Comparison of ENCODE assay signal across 9 cellular contexts in genomic region chr11:5280582-5281102, GRCh38. TPM values are rescaled to one million over a fixed set of nuclear protein-coding genes. Genes with fewer than 3 reads are reported as not detected.
DNase-seq lines count a peak whose midpoint lies in the region; ATAC-seq and TF ChIP-seq lines count a peak whose summit lies in the region.
"Had no signal": no experiment of that assay in that cellular context is flagged by ENCODE, and none has a peak within 500 bp of the region (broad histone marks: within the 10 kb centered on the region; RNA-seq: fewer than 3 reads in every experiment).

No MANE protein-coding gene starts in this region.

- no peak overlapping the region for H2AFZ ChIP-seq in smooth muscle cell (ENCODE audit: low read depth)

- TF ChIP-seq CTCF in smooth muscle cell (IDR thresholded peaks at IDR 0.05; ENCODE audit: borderline replicate concordance, insufficient read depth, poor library complexity, severe bottlenecking) = no peak

- 39% methylated on average over 3 of the region's 3 CpGs for WGBS in smooth muscle cell (ENCODE audit: low lambda C conversion rate)

- no peak overlapping the region for H3K4me2 ChIP-seq in smooth muscle cell

- H3K4me3 ChIP-seq in smooth muscle cell = no peak overlapping the region

- no peaks in the 10 kb centered on the region for H3K27me3 ChIP-seq in smooth muscle cell (ENCODE audit: low read depth)

- H3K36me3 Mint-ChIP-seq in activated CD8-positive, alpha-beta memory T cell treated with anti-CD3 and anti-CD28 coated beads, Interleukin-2, amount 10 ng/mL, durations not matched to agents 7 days and 5 days = no peaks in the 10 kb centered on the region
- no peaks in the 10 kb centered on the region for H3K36me3 Mint-ChIP-seq in stimulated activated memory B cell treated with anti-CD40 and anti-IgM and Interleukin-4, amounts not matched to agents 10 μg/mL and 1 μg/mL and 100 μg/mL, for 72 hours
- H3K36me3 Mint-ChIP-seq: brain had no signal

- H3K36me3 ChIP-seq in smooth muscle cell (ENCODE audit: low read depth) = no peaks in the 10 kb centered on the region

- H3K4me3 Mint-ChIP-seq in activated CD8-positive, alpha-beta memory T cell treated with anti-CD3 and anti-CD28 coated beads, Interleukin-2, amount 10 ng/mL, durations not matched to agents 7 days and 5 days = no peak overlapping the region
- H3K4me3 Mint-ChIP-seq in stimulated activated memory B cell treated with anti-CD40 and anti-IgM and Interleukin-4, amounts not matched to agents 10 μg/mL and 1 μg/mL and 100 μg/mL, for 72 hours = no peak overlapping the region
- H3K4me3 Mint-ChIP-seq: brain had no signal

- H3K27ac Mint-ChIP-seq in activated CD8-positive, alpha-beta memory T cell treated with anti-CD3 and anti-CD28 coated beads, Interleukin-2, amount 10 ng/mL, durations not matched to agents 7 days and 5 days = no peak overlapping the region
- no peak overlapping the region for H3K27ac Mint-ChIP-seq in stimulated activated memory B cell treated with anti-CD40 and anti-IgM and Interleukin-4, amounts not matched to agents 10 μg/mL and 1 μg/mL and 100 μg/mL, for 72 hours

- no peaks in the 10 kb centered on the region for H3K79me2 ChIP-seq in smooth muscle cell (ENCODE audit: low read depth)

- no peaks in the 10 kb centered on the region for H4K20me1 ChIP-seq in smooth muscle cell (ENCODE audit: low read depth)

- peaks cover 11% of the 10 kb centered on the region for H3K4me1 Mint-ChIP-seq in activated CD8-positive, alpha-beta memory T cell treated with anti-CD3 and anti-CD28 coated beads, Interleukin-2, amount 10 ng/mL, durations not matched to agents 7 days and 5 days
- no peaks in the 10 kb centered on the region for H3K4me1 Mint-ChIP-seq in stimulated activated memory B cell treated with anti-CD40 and anti-IgM and Interleukin-4, amounts not matched to agents 10 μg/mL and 1 μg/mL and 100 μg/mL, for 72 hours

- CTCF ChIA-PET in activated CD8-positive, alpha-beta memory T cell treated with anti-CD3 and anti-CD28 coated beads, Interleukin-2, amount 10 ng/mL, durations not matched to agents 7 days and 5 days (lab: Charles Lee) = interaction anchor here (0.9 kb wide), 1 partner anchor 10 kb away, joined by 3 read pairs; no protein-coding TSS in a partner anchor

- H3K4me1 ChIP-seq in smooth muscle cell (ENCODE audit: low read depth) = no peaks in the 10 kb centered on the region

- ATAC-seq in activated CD8-positive, alpha-beta memory T cell treated with anti-CD3 and anti-CD28 coated beads, Interleukin-2, amount 10 ng/mL, durations not matched to agents 7 days and 5 days = peak; percentile 91
- ATAC-seq in GM21390 (IDR thresholded peaks at IDR 0.05; ENCODE audit: unreplicated experiment) = peak; percentile 91
- ATAC-seq in HG03460 (IDR thresholded peaks at IDR 0.05; ENCODE audit: unreplicated experiment) = peak; percentile 97
- no peak for ATAC-seq in stimulated activated memory B cell treated with anti-CD40 and anti-IgM and Interleukin-4, amounts not matched to agents 10 μg/mL and 1 μg/mL and 100 μg/mL, for 72 hours

- H3K27ac ChIP-seq in smooth muscle cell (ENCODE audit: low read depth) = peak overlapping the region; percentile 4

- no peak overlapping the region for H3K9ac ChIP-seq in smooth muscle cell (ENCODE audit: low read depth)

- H3K9me3 Mint-ChIP-seq in activated CD8-positive, alpha-beta memory T cell treated with anti-CD3 and anti-CD28 coated beads, Interleukin-2, amount 10 ng/mL, durations not matched to agents 7 days and 5 days (ENCODE audit: low read depth) = no peaks in the 10 kb centered on the region
- no peaks in the 10 kb centered on the region for H3K9me3 Mint-ChIP-seq in stimulated activated memory B cell treated with anti-CD40 and anti-IgM and Interleukin-4, amounts not matched to agents 10 μg/mL and 1 μg/mL and 100 μg/mL, for 72 hours
- H3K9me3 Mint-ChIP-seq: brain had no signal

- H3K9me3 ChIP-seq in smooth muscle cell (replicated peaks; ENCODE audit: low read depth) = no peaks in the 10 kb centered on the region

- H3F3A ChIP-seq in smooth muscle cell (ENCODE audit: low read depth) = no peaks in the 10 kb centered on the region

- H3K27me3 Mint-ChIP-seq in activated CD8-positive, alpha-beta memory T cell treated with anti-CD3 and anti-CD28 coated beads, Interleukin-2, amount 10 ng/mL, durations not matched to agents 7 days and 5 days = no peaks in the 10 kb centered on the region
- H3K27me3 Mint-ChIP-seq in stimulated activated memory B cell treated with anti-CD40 and anti-IgM and Interleukin-4, amounts not matched to agents 10 μg/mL and 1 μg/mL and 100 μg/mL, for 72 hours = no peaks in the 10 kb centered on the region
- H3K27me3 Mint-ChIP-seq: brain had no signal

- peak; percentile 64 for DNase-seq in activated CD8-positive, alpha-beta memory T cell treated with anti-CD3 and anti-CD28 coated beads, Interleukin-2, amount 10 ng/mL, durations not matched to agents 7 days and 5 days
- no peak for DNase-seq in activated CD8-positive, alpha-beta memory T cell treated with anti-CD3 and anti-CD28 coated beads for 24 hours
- DNase-seq in SKM-1 (lab: John Stamatoyannopoulos, UW; ENCODE audit: unreplicated experiment) (peak; percentile 38), foreskin melanocyte (peak; percentile 11), smooth muscle cell (lab: John Stamatoyannopoulos, UW; ENCODE audit: unreplicated experiment) (peak; percentile 7)

RNA-seq across cellular contexts. Expression of gene HBE1, which starts 10.9 kb away (rescaled TPM):
- not detected for total RNA-seq in activated CD8-positive, alpha-beta memory T cell treated with anti-CD3 and anti-CD28 coated beads, Interleukin-2, amount 10 ng/mL, durations not matched to agents 7 days and 5 days
- not detected in 2 replicates for total RNA-seq in smooth muscle cell
- polyA plus RNA-seq in smooth muscle cell = 0.73 TPM in 1 of 2 replicates, not detected in the other

RNA-seq across cellular contexts. Expression of gene OR51B4, which starts 21.1 kb away (rescaled TPM):
- not detected for total RNA-seq in activated CD8-positive, alpha-beta memory T cell treated with anti-CD3 and anti-CD28 coated beads, Interleukin-2, amount 10 ng/mL, durations not matched to agents 7 days and 5 days
- not detected in 2 replicates for total RNA-seq in smooth muscle cell
- not detected in 2 replicates for polyA plus RNA-seq in smooth muscle cell

RNA-seq across cellular contexts. Expression of gene HBG2, which starts 26.1 kb away (rescaled TPM):
- not detected for total RNA-seq in activated CD8-positive, alpha-beta memory T cell treated with anti-CD3 and anti-CD28 coated beads, Interleukin-2, amount 10 ng/mL, durations not matched to agents 7 days and 5 days
- total RNA-seq in smooth muscle cell = 0.49 TPM in 1 of 2 replicates, not detected in the other
- not detected in 2 replicates for polyA plus RNA-seq in smooth muscle cell

RNA-seq across cellular contexts. Expression of gene HBG1, which starts 31.0 kb away (rescaled TPM):
- total RNA-seq in activated CD8-positive, alpha-beta memory T cell treated with anti-CD3 and anti-CD28 coated beads, Interleukin-2, amount 10 ng/mL, durations not matched to agents 7 days and 5 days = not detected
- not detected in 2 replicates for total RNA-seq in smooth muscle cell
- not detected in 2 replicates for polyA plus RNA-seq in smooth muscle cell

RNA-seq across cellular contexts. Expression of gene OR51B2, which starts 43.5 kb away (rescaled TPM):
- total RNA-seq in activated CD8-positive, alpha-beta memory T cell treated with anti-CD3 and anti-CD28 coated beads, Interleukin-2, amount 10 ng/mL, durations not matched to agents 7 days and 5 days = not detected
- not detected in 2 replicates for total RNA-seq in smooth muscle cell
- not detected in 2 replicates for polyA plus RNA-seq in smooth muscle cell
